Comparison of ENCODE assay signal across 29 cellular contexts in genomic region chr21:36818051-36818450, GRCh38.
"Had no signal": no experiment of that assay in that cellular context is flagged by ENCODE, and none has a peak within 500 bp of the region (broad histone marks: within the 10 kb centered on the region; RNA-seq: fewer than 3 reads in every experiment).

No MANE protein-coding gene starts in this region.

- H3K4me3 Mint-ChIP-seq: immature natural killer cell; naive thymus-derived CD8-positive, alpha-beta T cell; nephron; stimulated activated memory B cell treated with anti-CD40 and anti-IgM and Interleukin-4, amounts not matched to agents 10 μg/mL and 1 μg/mL and 100 μg/mL, for 72 hours; stimulated activated naive CD8-positive, alpha-beta T cell treated with anti-CD3 and anti-CD28 coated beads, Interleukin-15, amount 100 ng/mL, for 72 hours had no signal

- H3K4me3 ChIP-seq: left lung, lower lobe of right lung, pancreas, prostate gland, right lobe of liver, smooth muscle cell, tibial nerve, upper lobe of left lung, vagina had no signal

- H3K9me3 ChIP-seq: left lung, lower lobe of right lung, pancreas, prostate gland, right lobe of liver, tibial nerve, upper lobe of left lung, vagina had no signal

- H3K27ac Mint-ChIP-seq: immature natural killer cell; naive thymus-derived CD8-positive, alpha-beta T cell; nephron; stimulated activated memory B cell treated with anti-CD40 and anti-IgM and Interleukin-4, amounts not matched to agents 10 μg/mL and 1 μg/mL and 100 μg/mL, for 72 hours; stimulated activated naive CD8-positive, alpha-beta T cell treated with anti-CD3 and anti-CD28 coated beads, Interleukin-15, amount 100 ng/mL, for 72 hours had no signal

- H3K9me3 Mint-ChIP-seq: immature natural killer cell; naive thymus-derived CD8-positive, alpha-beta T cell; nephron; stimulated activated memory B cell treated with anti-CD40 and anti-IgM and Interleukin-4, amounts not matched to agents 10 μg/mL and 1 μg/mL and 100 μg/mL, for 72 hours; stimulated activated naive CD8-positive, alpha-beta T cell treated with anti-CD3 and anti-CD28 coated beads, Interleukin-15, amount 100 ng/mL, for 72 hours had no signal

- H3K4me1 Mint-ChIP-seq: immature natural killer cell; stimulated activated memory B cell treated with anti-CD40 and anti-IgM and Interleukin-4, amounts not matched to agents 10 μg/mL and 1 μg/mL and 100 μg/mL, for 72 hours; stimulated activated naive CD8-positive, alpha-beta T cell treated with anti-CD3 and anti-CD28 coated beads, Interleukin-15, amount 100 ng/mL, for 72 hours had no signal

- H3K27me3 Mint-ChIP-seq: naive thymus-derived CD8-positive, alpha-beta T cell; stimulated activated memory B cell treated with anti-CD40 and anti-IgM and Interleukin-4, amounts not matched to agents 10 μg/mL and 1 μg/mL and 100 μg/mL, for 72 hours; stimulated activated naive CD8-positive, alpha-beta T cell treated with anti-CD3 and anti-CD28 coated beads, Interleukin-15, amount 100 ng/mL, for 72 hours had no signal

- H3K4me2 ChIP-seq: smooth muscle cell had no signal

- ATAC-seq: left colon; left lung; lower lobe of right lung; naive thymus-derived CD8-positive, alpha-beta T cell; pancreas; right lobe of liver; stimulated activated memory B cell treated with anti-CD40 and anti-IgM and Interleukin-4, amounts not matched to agents 10 μg/mL and 1 μg/mL and 100 μg/mL, for 72 hours; stimulated activated naive CD8-positive, alpha-beta T cell treated with anti-CD3 and anti-CD28 coated beads, Interleukin-15, amount 100 ng/mL, for 72 hours had no signal

- DNase-seq: hypothalamus; immature natural killer cell; kidney; left colon; left lung; lower lobe of right lung; mammary epithelial cell; mesenchymal stem cell; naive thymus-derived CD8-positive, alpha-beta T cell; nucleus accumbens; pancreas; posterior cingulate gyrus; retina; right lobe of liver; stimulated activated CD4-positive, alpha-beta T cell treated with anti-CD3 and anti-CD28 coated beads, Interleukin-1b, Interleukin-23, amount 100 ng/mL, for 48 hours; stimulated activated CD4-positive, alpha-beta T cell treated with anti-CD3 and anti-CD28 coated beads, Interleukin-2, amount 100 ng/mL, for 48 hours; stimulated activated CD4-positive, alpha-beta T cell treated with anti-CD3 and anti-CD28 coated beads, Interleukin-4, amount 100 ng/mL, for 4 hours; stimulated activated CD8-positive, alpha-beta memory T cell treated with anti-CD3 and anti-CD28 coated beads, Interleukin-4, amount 100 ng/mL, for 48 hours; stimulated activated naive CD4-positive, alpha-beta T cell treated with Interleukin-2 at 50 U/mL for 16 hours; stimulated activated naive CD8-positive, alpha-beta T cell treated with anti-CD3 and anti-CD28 coated beads, Interleukin-15, amount 100 ng/mL, for 72 hours; substantia nigra; upper lobe of left lung had no signal

- H3K27me3 ChIP-seq: left lung, pancreas, right lobe of liver, tibial nerve, upper lobe of left lung, vagina had no signal

- FAIRE-seq: islet of Langerhans, kidney, pancreas had no signal

- H3K4me1 ChIP-seq: left lung, lower lobe of right lung, pancreas, prostate gland, right lobe of liver, tibial nerve, upper lobe of left lung, vagina had no signal

- H3K36me3 ChIP-seq: pancreas, prostate gland, right lobe of liver, vagina had no signal

- H3K27ac ChIP-seq: left lung, lower lobe of right lung, pancreas, prostate gland, right lobe of liver, tibial nerve, upper lobe of left lung, vagina had no signal
